Comparison of ENCODE assay signal across 26 cellular contexts in the genomic region with DNA sequence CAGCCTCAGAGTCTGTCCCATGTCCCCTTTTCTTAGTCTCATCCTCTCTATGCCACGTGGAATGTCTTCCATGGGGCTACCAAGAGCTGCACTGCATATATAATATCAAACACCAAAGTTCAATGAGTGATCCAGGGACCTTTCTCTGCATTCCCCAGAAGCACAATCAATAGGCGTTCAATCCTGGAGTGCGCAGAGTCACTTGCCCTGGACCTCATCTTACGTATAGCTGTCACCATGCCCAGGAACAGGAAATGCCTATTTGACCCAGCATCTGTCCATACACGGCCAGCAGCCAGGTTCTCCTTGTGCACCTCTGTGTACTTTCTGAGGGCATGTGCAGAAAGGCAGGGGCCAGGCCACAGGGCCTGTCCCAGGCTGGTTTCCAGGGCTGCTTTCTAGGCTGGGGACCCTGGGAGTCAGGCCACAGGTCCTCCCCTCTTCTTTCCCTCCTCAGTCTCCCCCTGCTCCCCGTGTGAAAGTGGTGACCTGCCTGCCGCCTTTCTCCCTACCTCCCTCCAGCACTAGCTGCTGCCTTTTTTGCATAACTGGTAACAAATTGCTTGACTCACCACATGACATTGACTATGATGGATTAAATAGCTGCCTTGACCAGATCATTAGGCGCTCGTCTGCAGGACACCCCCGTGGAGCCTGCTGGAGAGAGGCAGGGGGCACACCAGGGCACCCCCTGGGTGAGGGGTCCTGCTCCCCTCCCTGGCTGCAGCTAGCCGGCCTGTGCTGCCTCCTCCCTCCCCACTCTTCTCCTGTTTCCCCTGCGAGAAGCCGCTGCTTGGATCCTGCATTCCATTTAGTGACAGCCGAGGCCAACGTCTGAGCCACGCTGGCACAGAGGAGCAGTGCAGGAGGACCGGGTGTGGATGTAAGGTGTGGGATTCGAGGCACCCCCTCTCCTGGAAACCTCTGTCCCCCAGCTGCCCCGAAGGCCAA.
DNase-seq lines count a peak whose midpoint lies in the region; ATAC-seq, FAIRE-seq and TF ChIP-seq lines count a peak whose summit lies in the region.
"Had no signal": no experiment of that assay in that cellular context is flagged by ENCODE, and none has a peak within 500 bp of the region (broad histone marks: within the 10 kb centered on the region; RNA-seq: fewer than 3 reads in every experiment).

No MANE protein-coding gene starts in this region.

- no peak overlapping the region for H3K4me2 ChIP-seq in neural progenitor cell
- H3K4me2 ChIP-seq: BLaER1, PC-9 had no signal

- H3K79me2 ChIP-seq in neural progenitor cell (ENCODE audit: low read depth) = no peaks in the 10 kb centered on the region

- no peaks in the 10 kb centered on the region for H3K27me3 Mint-ChIP-seq in activated CD8-positive, alpha-beta memory T cell treated with anti-CD3 and anti-CD28 coated beads, Interleukin-2, amount 10 ng/mL, durations not matched to agents 7 days and 5 days
- H3K27me3 Mint-ChIP-seq in neural progenitor cell (ENCODE audit: insufficient read depth, low read depth) = peaks cover 4% of the 10 kb centered on the region
- H3K27me3 Mint-ChIP-seq in activated T-cell treated with anti-CD3 and anti-CD28 coated beads, Interleukin-2, amount 50 U/mL, for 4 hours (ENCODE audit: low read depth) = no peaks in the 10 kb centered on the region

- no peak for TF ChIP-seq CTCF in neural progenitor cell (IDR thresholded peaks at IDR 0.05)
- TF ChIP-seq CTCF in dorsolateral prefrontal cortex (IDR thresholded peaks at IDR 0.05 in 54 of 56, conservative IDR thresholded peaks at IDR 0.05 in 2 of 56; ENCODE audit: low read depth in 1 of 56, partially characterized antibody in 56 of 56) = no peak
- no peak for TF ChIP-seq CTCF in kidney (IDR thresholded peaks at IDR 0.05; ENCODE audit: borderline replicate concordance, extremely low read depth, insufficient read depth)

- intact Hi-C loops in dorsolateral prefrontal cortex (cut with DNase I) = no loop called here
- intact Hi-C loops in kidney (cut with DNase I) = no loop called here

- H3K4me1 ChIP-seq in neural progenitor cell (peaks cover 27% of the 10 kb centered on the region), kidney (ENCODE audit: control insufficient read depth in 1 of 2, insufficient read depth in 1 of 2, low read depth in 1 of 2, low read length in 2 of 2) (no peaks in the 10 kb centered on the region)
- H3K4me1 ChIP-seq: BLaER1 had no signal

- H3K9me3 Mint-ChIP-seq in activated CD8-positive, alpha-beta memory T cell treated with anti-CD3 and anti-CD28 coated beads, Interleukin-2, amount 10 ng/mL, durations not matched to agents 7 days and 5 days (ENCODE audit: low read depth) = no peaks in the 10 kb centered on the region
- H3K9me3 Mint-ChIP-seq in neural progenitor cell = no peaks in the 10 kb centered on the region
- H3K9me3 Mint-ChIP-seq in activated T-cell treated with anti-CD3 and anti-CD28 coated beads, Interleukin-2, amount 50 U/mL, for 4 hours = no peaks in the 10 kb centered on the region
- H3K9me3 Mint-ChIP-seq: CD4-positive, alpha-beta memory T cell had no signal

- peaks cover 3% of the 10 kb centered on the region for H4K20me1 ChIP-seq in neural progenitor cell (ENCODE audit: low read depth)
- H4K20me1 ChIP-seq: BLaER1 had no signal

- H3K9me3 ChIP-seq in neural progenitor cell (ENCODE audit: low read depth) = no peaks in the 10 kb centered on the region
- peaks cover 0 to 2% of the 10 kb centered on the region in 2 donors for H3K9me3 ChIP-seq in kidney (ENCODE audit: control insufficient read depth in 1 of 2, low read length in 2 of 2)
- H3K9me3 ChIP-seq: BLaER1 had no signal

- no peak for ATAC-seq in activated CD8-positive, alpha-beta memory T cell treated with anti-CD3 and anti-CD28 coated beads, Interleukin-2, amount 10 ng/mL, durations not matched to agents 7 days and 5 days
- no peak for ATAC-seq in HG03432 (IDR thresholded peaks at IDR 0.05; ENCODE audit: unreplicated experiment)
- no peak for ATAC-seq in activated T-cell treated with anti-CD3 and anti-CD28 coated beads, Interleukin-2, amount 50 U/mL, for 4 hours
- ATAC-seq: HCT116, HepG2, K562 had no signal

- H3K27ac Mint-ChIP-seq in activated CD8-positive, alpha-beta memory T cell treated with anti-CD3 and anti-CD28 coated beads, Interleukin-2, amount 10 ng/mL, durations not matched to agents 7 days and 5 days = no peak overlapping the region
- peak overlapping the region; percentile 54 for H3K27ac Mint-ChIP-seq in neural progenitor cell
- H3K27ac Mint-ChIP-seq: CD4-positive, alpha-beta memory T cell had no signal

- H3K27me3 ChIP-seq in neural progenitor cell (no peaks in the 10 kb centered on the region), dorsolateral prefrontal cortex (peaks cover 0 to 10% (median 0%) of the 10 kb centered on the region in 45 donors)
- H3K27me3 ChIP-seq: BLaER1 had no signal

- H3K27ac ChIP-seq in neural progenitor cell (no peak overlapping the region), dorsolateral prefrontal cortex (peak overlapping the region in 11 of 59 donors; percentile 4 to 63 (median 26)), kidney (ENCODE audit: low read depth in 2 of 2, low read length in 2 of 2) (no peak overlapping the region)
- H3K27ac ChIP-seq: 22Rv1, BLaER1, PC-9, SK-N-MC had no signal

- no peaks in the 10 kb centered on the region for H3K36me3 Mint-ChIP-seq in activated CD8-positive, alpha-beta memory T cell treated with anti-CD3 and anti-CD28 coated beads, Interleukin-2, amount 10 ng/mL, durations not matched to agents 7 days and 5 days
- no peaks in the 10 kb centered on the region for H3K36me3 Mint-ChIP-seq in neural progenitor cell
- no peaks in the 10 kb centered on the region for H3K36me3 Mint-ChIP-seq in activated T-cell treated with anti-CD3 and anti-CD28 coated beads, Interleukin-2, amount 50 U/mL, for 4 hours (ENCODE audit: insufficient read depth)
- H3K36me3 Mint-ChIP-seq: CD4-positive, alpha-beta memory T cell had no signal

- H3K9ac ChIP-seq in neural progenitor cell (no peak overlapping the region), kidney (ENCODE audit: low read length in 2 of 2) (no peak overlapping the region)
- H3K9ac ChIP-seq: BLaER1 had no signal

- H3K4me1 Mint-ChIP-seq in activated CD8-positive, alpha-beta memory T cell treated with anti-CD3 and anti-CD28 coated beads, Interleukin-2, amount 10 ng/mL, durations not matched to agents 7 days and 5 days = no peaks in the 10 kb centered on the region
- H3K4me1 Mint-ChIP-seq in neural progenitor cell = peaks cover 21% of the 10 kb centered on the region
- H3K4me1 Mint-ChIP-seq in activated T-cell treated with anti-CD3 and anti-CD28 coated beads, Interleukin-2, amount 50 U/mL, for 4 hours (ENCODE audit: low read depth) = no peaks in the 10 kb centered on the region
- H3K4me1 Mint-ChIP-seq: CD4-positive, alpha-beta memory T cell had no signal

- peak; percentile 19 for DNase-seq in activated CD8-positive, alpha-beta memory T cell treated with anti-CD3 and anti-CD28 coated beads for 24 hours
- DNase-seq in activated CD8-positive, alpha-beta memory T cell treated with anti-CD3 and anti-CD28 coated beads, Interleukin-2, amount 10 ng/mL, durations not matched to agents 7 days and 5 days = no peak
- peak; percentile 43 for DNase-seq in ecto neural progenitor cell (ENCODE audit: low spot score)
- DNase-seq in neural progenitor cell (ENCODE audit: low spot score) = peak; percentile 16
- no peak for DNase-seq in dorsolateral prefrontal cortex
- DNase-seq in activated T-cell treated with anti-CD3 and anti-CD28 coated beads, Interleukin-2, amount 50 U/mL, for 4 hours = no peak
- DNase-seq in kidney = no peak
- DNase-seq: ACHN; CD4-positive, alpha-beta memory T cell; DND-41; NCI-H1092; NCI-H1436; NCI-H187 treated with DMSO at 0.1 percent for 48 hours; NCI-H2107; NCI-H748 treated with DMSO at 0.1 percent for 48 hours; PC-9; RPMI8226; SHP77 had no signal

- peaks cover 14% of the 10 kb centered on the region for H3F3A ChIP-seq in neural progenitor cell (ENCODE audit: low read depth)

- no peaks in the 10 kb centered on the region for H3K36me3 ChIP-seq in neural progenitor cell
- no peaks in the 10 kb centered on the region for H3K36me3 ChIP-seq in kidney (ENCODE audit: control insufficient read depth in 1 of 2, insufficient read depth in 2 of 2, low read length in 2 of 2)
- H3K36me3 ChIP-seq: BLaER1 had no signal

- H3K4me3 Mint-ChIP-seq in activated CD8-positive, alpha-beta memory T cell treated with anti-CD3 and anti-CD28 coated beads, Interleukin-2, amount 10 ng/mL, durations not matched to agents 7 days and 5 days = no peak overlapping the region
- H3K4me3 Mint-ChIP-seq in neural progenitor cell = no peak overlapping the region
- H3K4me3 Mint-ChIP-seq in activated T-cell treated with anti-CD3 and anti-CD28 coated beads, Interleukin-2, amount 50 U/mL, for 4 hours = no peak overlapping the region
- H3K4me3 Mint-ChIP-seq: CD4-positive, alpha-beta memory T cell had no signal

- no peak overlapping the region for H2AFZ ChIP-seq in neural progenitor cell (replicated peaks)
- H2AFZ ChIP-seq: PC-9 had no signal

- H3K4me3 ChIP-seq in neural progenitor cell = no peak overlapping the region
- no peak overlapping the region for H3K4me3 ChIP-seq in dorsolateral prefrontal cortex
- no peak overlapping the region for H3K4me3 ChIP-seq in kidney (ENCODE audit: low read length in 2 of 2)
- H3K4me3 ChIP-seq: BLaER1, K562, PC-9, SK-N-MC had no signal

- CTCF ChIA-PET in activated CD8-positive, alpha-beta memory T cell treated with anti-CD3 and anti-CD28 coated beads, Interleukin-2, amount 10 ng/mL, durations not matched to agents 7 days and 5 days (lab: Charles Lee) = no interaction called here

- no peak for FAIRE-seq in kidney (lab: Jason Lieb, UNC)
- FAIRE-seq: GM12891, HepG2, K562 had no signal

Comparison
In these comparisons a context has a peak if more than half of its experiments do, and no peak if none do; other contexts are left out.
1. DNase-seq: peak in activated CD8-positive, alpha-beta memory T cell treated with anti-CD3 and anti-CD28 coated beads for 24 hours (single experiment), ecto neural progenitor cell (single experiment) and neural progenitor cell (single experiment); none in activated CD8-positive, alpha-beta memory T cell treated with anti-CD3 and anti-CD28 coated beads, Interleukin-2, amount 10 ng/mL, durations not matched to agents 7 days and 5 days (single experiment), dorsolateral prefrontal cortex (0 of 10), activated T-cell treated with anti-CD3 and anti-CD28 coated beads, Interleukin-2, amount 50 U/mL, for 4 hours (single experiment) and kidney (single experiment).